In genomic region chr11:119148855-119149370, GRCh38 we compare ENCODE assay signal across 8 cellular contexts. TPM values are rescaled to one million over a fixed set of nuclear protein-coding genes. Genes with fewer than 3 reads are reported as not detected.
DNase-seq lines count a peak whose midpoint lies in the region; ATAC-seq and TF ChIP-seq lines count a peak whose summit lies in the region.

Gene ABCG4 (plus strand): TSS chr11:119149052. CDS start chr11:119149966, 914 bp downstream.

- H3K4me3 Mint-ChIP-seq in HFFc6 = peak within 1 kb of the TSS; percentile 81
- peak within 1 kb of the TSS; percentile 72 for H3K4me3 Mint-ChIP-seq in osteocyte (ENCODE audit: unreplicated experiment)

- peak within 1 kb of the TSS; percentile 55 to 56 for H3K4me3 ChIP-seq in foreskin fibroblast (ENCODE audit: low read depth in 1 of 2, low read length in 2 of 2)

- peaks cover 41% of the 10 kb centered on the region for H3K27me3 Mint-ChIP-seq in HFFc6 (ENCODE audit: insufficient read depth)
- H3K27me3 Mint-ChIP-seq in osteocyte (ENCODE audit: unreplicated experiment) = peaks cover 16% of the 10 kb centered on the region

- peaks cover 15% of the 10 kb centered on the region for H3K4me1 Mint-ChIP-seq in HFFc6 (ENCODE audit: low read depth)
- H3K4me1 Mint-ChIP-seq in osteocyte (ENCODE audit: unreplicated experiment) = peaks cover 13% of the 10 kb centered on the region

- H3K27ac Mint-ChIP-seq in HFFc6 (no peak within 1 kb of the TSS), osteocyte (ENCODE audit: unreplicated experiment) (no peak within 1 kb of the TSS)

- ATAC-seq in GM21786 (IDR thresholded peaks at IDR 0.05; ENCODE audit: unreplicated experiment) = no peak
- ATAC-seq in HG02623 (IDR thresholded peaks at IDR 0.05; ENCODE audit: unreplicated experiment) = no peak

- H3K36me3 Mint-ChIP-seq in HFFc6 (ENCODE audit: low read depth) (no peaks in the 10 kb centered on the region), osteocyte (ENCODE audit: unreplicated experiment) (no peaks in the 10 kb centered on the region)

- no peak for TF ChIP-seq CTCF in HFFc6 (IDR thresholded peaks at IDR 0.05)
- TF ChIP-seq CTCF in foreskin fibroblast (IDR thresholded peaks at IDR 0.05; ENCODE audit: low read depth, low read length) = no peak
- TF ChIP-seq CTCF in osteocyte (IDR thresholded peaks at IDR 0.05) = no peak

- DNase-seq in AG08395 (ENCODE audit: low spot score) = peak; percentile 18
- no peak for DNase-seq in HFFc6
- DNase-seq in activated CD8-positive, alpha-beta memory T cell treated with anti-CD3 and anti-CD28 coated beads, Interleukin-2, amount 50 U/mL, for 4 hours = peak; percentile 29
- DNase-seq in foreskin fibroblast = peak in 1 of 2 donors; percentile 45
- DNase-seq in osteocyte (ENCODE audit: extremely low spot score, unreplicated experiment) = no peak
- DNase-seq in NAMALWA (ENCODE audit: low spot score) = no peak

- H3K9me3 Mint-ChIP-seq in HFFc6 = no peaks in the 10 kb centered on the region
- H3K9me3 Mint-ChIP-seq in osteocyte (ENCODE audit: unreplicated experiment) = no peaks in the 10 kb centered on the region

RNA-seq across cellular contexts. Expression of gene ABCG4, which starts in this region (rescaled TPM):
- under 1 TPM; 0.05 to 0.50 (median 0.18) TPM for total RNA-seq in HFFc6 (2021; fragmentation: NEBNext Ultra II Directional; extraction: Animal tissue kit (Norgen Biotek cat#: 25700))
- 0.63 and 0.75 TPM in 2 replicates for total RNA-seq in osteocyte

Comparison
In these comparisons a context has a peak if more than half of its experiments do, and no peak if none do; other contexts are left out.
1. DNase-seq: peak in AG08395 (single experiment) and activated CD8-positive, alpha-beta memory T cell treated with anti-CD3 and anti-CD28 coated beads, Interleukin-2, amount 50 U/mL, for 4 hours (single experiment); none in HFFc6 (single experiment), osteocyte (single experiment) and NAMALWA (single experiment).